Comparison of ENCODE assay signal across 9 cellular contexts in genomic region chr15:70852501-70853269, GRCh38. TPM values are rescaled to one million over a fixed set of nuclear protein-coding genes. Genes with fewer than 3 reads are reported as not detected.
A peak's percentile ranks its signal among the peaks of the same experiment; 100 is the strongest.
DNase-seq lines count a peak whose midpoint lies in the region; ATAC-seq and TF ChIP-seq lines count a peak whose summit lies in the region.
"Had no signal": no experiment of that assay in that cellular context is flagged by ENCODE, and none has a peak within 500 bp of the region (broad histone marks: within the 10 kb centered on the region; RNA-seq: fewer than 3 reads in every experiment).

No MANE protein-coding gene starts in this region.

- no peaks in the 10 kb centered on the region for H3K27me3 ChIP-seq in BLaER1
- no peaks in the 10 kb centered on the region for H3K27me3 ChIP-seq in PC-3 (ENCODE audit: low read length)
- peaks cover 0 to 3% of the 10 kb centered on the region in 2 donors for H3K27me3 ChIP-seq in esophagus (ENCODE audit: control insufficient read depth in 1 of 2, insufficient read depth in 2 of 2, low read length in 2 of 2)

- no peak overlapping the region for H3K27ac ChIP-seq in BLaER1
- peak overlapping the region; percentile 80 for H3K27ac ChIP-seq in PC-3 (ENCODE audit: low read length)
- peak overlapping the region; percentile 79 to 81 for H3K27ac ChIP-seq in esophagus (ENCODE audit: low read depth in 2 of 2, low read length in 1 of 2)

- H3K9me3 ChIP-seq in BLaER1, result no peaks in the 10 kb centered on the region
- no peaks in the 10 kb centered on the region for H3K9me3 ChIP-seq in PC-3 (ENCODE audit: low read length)
- H3K9me3 ChIP-seq in esophagus (ENCODE audit: control insufficient read depth in 2 of 2, insufficient read depth in 1 of 2, low read depth in 1 of 2, low read length in 1 of 2), result no peaks in the 10 kb centered on the region

- H3K36me3 ChIP-seq in BLaER1 (peaks cover 9% of the 10 kb centered on the region), PC-3 (ENCODE audit: low read depth, low read length) (peaks cover 14% of the 10 kb centered on the region), esophagus (ENCODE audit: control insufficient read depth in 2 of 2, insufficient read depth in 2 of 2, low read length in 1 of 2) (no peaks in the 10 kb centered on the region)

- H3K36me3 Mint-ChIP-seq in neural crest cell (ENCODE audit: low read depth), result peaks cover 3% of the 10 kb centered on the region

- H3F3A ChIP-seq in PC-3 (ENCODE audit: low read length, unreplicated experiment), result no peaks in the 10 kb centered on the region

- H3K9me3 Mint-ChIP-seq in neural crest cell, result no peaks in the 10 kb centered on the region

- H3K4me1 Mint-ChIP-seq in neural crest cell, result peaks cover 16% of the 10 kb centered on the region

- H4K20me1 ChIP-seq in BLaER1 (no peaks in the 10 kb centered on the region), PC-3 (ENCODE audit: low read length) (peaks cover 5% of the 10 kb centered on the region; the same call in 1 of the 2 replicates)

- intact Hi-C loops in PC-3 (cut with micrococcal nuclease), result no loop called here

- WGBS in esophagus, 2 donors, result 40 to 45% methylated on average over 10 of the region's 10 CpGs

- no peak overlapping the region for H2AFZ ChIP-seq in PC-3 (ENCODE audit: low read length)

- H3K4me3 ChIP-seq in BLaER1 (peak overlapping the region; percentile 91), PC-3 (ENCODE audit: low read length) (peak overlapping the region; percentile 86), esophagus (ENCODE audit: low read depth in 1 of 2, low read length in 2 of 2) (peak overlapping the region in 1 of 2 donors; percentile 54)

- peaks cover 44% of the 10 kb centered on the region for H3K79me2 ChIP-seq in PC-3 (ENCODE audit: low read length)

- ATAC-seq in PC-3 (peak; percentile 34), GM21528 (IDR thresholded peaks at IDR 0.05; ENCODE audit: low FRiP score, unreplicated experiment) (no peak), HG03095 (IDR thresholded peaks at IDR 0.05; ENCODE audit: unreplicated experiment) (no peak)

- TSS peak; percentile 41 for BruUV-seq in PC-3 (replicated peaks; lab: Mats Ljungman, UMichigan)

- CTCF ChIA-PET in PC-3 (lab: Charles Lee), result interaction anchor here (0.8 to 1.0 kb wide), 2 partner anchors 22 to 58 kb away, joined by 3 to 7 read pairs; no protein-coding TSS in a partner anchor

- H3K4me1 ChIP-seq in BLaER1 (peaks cover 42% of the 10 kb centered on the region), PC-3 (ENCODE audit: insufficient read depth, low read length) (peaks cover 46% of the 10 kb centered on the region), esophagus (ENCODE audit: control insufficient read depth in 2 of 2, insufficient read depth in 2 of 2, low read length in 1 of 2) (no peaks in the 10 kb centered on the region)

- no peaks in the 10 kb centered on the region for H3K27me3 Mint-ChIP-seq in neural crest cell (ENCODE audit: low read depth)

- H3K27ac Mint-ChIP-seq in neural crest cell (ENCODE audit: unreplicated experiment), result no peak overlapping the region

- H3K4me3 Mint-ChIP-seq in neural crest cell, result peak overlapping the region; percentile 93

- POLR2A ChIA-PET in PC-3 (lab: Charles Lee; ENCODE audit: unreplicated experiment), result interaction anchor here (0.6 to 0.9 kb wide), 4 partner anchors 19 to 76 kb away, joined by 3 to 4 read pairs (median 3); no protein-coding TSS in a partner anchor

- H3K9me2 ChIP-seq in PC-3 (replicated peaks; ENCODE audit: low read length), result no peaks in the 10 kb centered on the region

- TF ChIP-seq CTCF in PC-3 (conservative IDR thresholded peaks at IDR 0.05; ENCODE audit: low read depth, low read length), result no peak
- TF ChIP-seq CTCF in neural crest cell (conservative IDR thresholded peaks at IDR 0.05), result no peak

- H3K9ac ChIP-seq in BLaER1 (peak overlapping the region; percentile 84; the same call in 1 of the 2 replicates), PC-3 (ENCODE audit: low read length) (peak overlapping the region; percentile 81)

- H3K4me2 ChIP-seq in BLaER1 (peak overlapping the region; percentile 99), PC-3 (ENCODE audit: low read length) (peak overlapping the region; percentile 89)

- DNase-seq in PC-3, result peak; percentile 88
- no peak for DNase-seq in neural crest cell (ENCODE audit: low read depth, low spot score)
- DNase-seq in NCI-H2081 treated with DMSO at 0.1 percent for 48 hours (lab: John Stamatoyannopoulos, UW), result no peak
- DNase-seq in NCI-H1930 (lab: John Stamatoyannopoulos, UW), result no peak

RNA-seq across cellular contexts. Expression of gene LARP6, which starts 1.3 kb away (rescaled TPM):
- 133 and 166 TPM in 2 replicates for total RNA-seq in PC-3 (2014; rRNA removed)
- polyA plus RNA-seq in esophagus, result 1 to 10 TPM; 3.2 to 6.5 TPM
- 18.2 and 20.5 TPM in 2 replicates for total RNA-seq in neural crest cell
- total RNA-seq: mononuclear cell had no signal

RNA-seq across cellular contexts. Expression of gene THAP10, which starts 39.5 kb away (rescaled TPM):
- 5.9 and 7.2 TPM in 2 replicates for total RNA-seq in PC-3 (2014; rRNA removed)
- 1 to 10 TPM in 1 of 2 donors, under 1 TPM in 1; 0.69 to 1.1 TPM for polyA plus RNA-seq in esophagus
- total RNA-seq in neural crest cell, result 6.7 and 7.5 TPM in 2 replicates

RNA-seq across cellular contexts. Expression of gene LRRC49, which starts 39.9 kb away (rescaled TPM):
- total RNA-seq in PC-3 (2014; rRNA removed) (7.7 and 13.6 TPM in 2 replicates), neural crest cell (20.2 and 20.9 TPM in 2 replicates)
- polyA plus RNA-seq in esophagus, result 1 to 10 TPM; 1.4 to 2.1 TPM
